ENCODE assay signal across 9 cellular contexts in genomic region chr7:130084037-130084875, GRCh38. TPM values are rescaled to one million over a fixed set of nuclear protein-coding genes. Genes with fewer than 3 reads are reported as not detected.
DNase-seq lines count a peak whose midpoint lies in the region; ATAC-seq, FAIRE-seq and TF ChIP-seq lines count a peak whose summit lies in the region.
"Had no signal": no experiment of that assay in that cellular context is flagged by ENCODE, and none has a peak within 500 bp of the region (broad histone marks: within the 10 kb centered on the region; RNA-seq: fewer than 3 reads in every experiment).

No MANE protein-coding gene starts in this region.

- POLR2A ChIA-PET in activated CD4-positive, alpha-beta T cell treated with anti-CD3 and anti-CD28 coated beads for 36 hours (lab: Charles Lee), result no interaction called here

- H3K4me1 Mint-ChIP-seq in activated CD4-positive, alpha-beta T cell treated with anti-CD3 and anti-CD28 coated beads for 36 hours, result peaks cover 21% of the 10 kb centered on the region

- H3K27me3 Mint-ChIP-seq in activated CD4-positive, alpha-beta T cell treated with anti-CD3 and anti-CD28 coated beads for 36 hours, result no peaks in the 10 kb centered on the region

- H3K4me3 ChIP-seq in heart left ventricle (no peak overlapping the region), foreskin fibroblast (ENCODE audit: low read depth in 1 of 2, low read length in 2 of 2) (no peak overlapping the region)

- H3K4me3 Mint-ChIP-seq in activated CD4-positive, alpha-beta T cell treated with anti-CD3 and anti-CD28 coated beads for 36 hours, result no peak overlapping the region

- H3K36me3 ChIP-seq in heart left ventricle, result peaks cover 0 to 15% (median 0%) of the 10 kb centered on the region in 9 donors

- CTCF ChIA-PET in activated CD4-positive, alpha-beta T cell treated with anti-CD3 and anti-CD28 coated beads for 36 hours (lab: Charles Lee), result interaction anchor here (0.6 to 1.8 kb wide), 6 partner anchors 11 to 96 kb away, joined by 3 to 4 read pairs (median 4); no protein-coding TSS in a partner anchor

- 91 to 92% (median 92%) methylated on average over 11 of the region's 11 CpGs for WGBS in heart left ventricle, 4 donors

- no peaks in the 10 kb centered on the region for H3K9me3 Mint-ChIP-seq in activated CD4-positive, alpha-beta T cell treated with anti-CD3 and anti-CD28 coated beads for 36 hours (ENCODE audit: low read depth)

- peaks cover 2% of the 10 kb centered on the region for H3K36me3 Mint-ChIP-seq in activated CD4-positive, alpha-beta T cell treated with anti-CD3 and anti-CD28 coated beads for 36 hours (ENCODE audit: low read depth)

- no peak overlapping the region for H3K27ac Mint-ChIP-seq in activated CD4-positive, alpha-beta T cell treated with anti-CD3 and anti-CD28 coated beads for 36 hours

- DNase-seq in heart left ventricle (no peak), Right ventricle myocardium superior (no peak), SK-MEL-5 (ENCODE audit: low read depth, low spot score) (peak; percentile 65), foreskin fibroblast (peak in 1 of 2 donors; percentile 24), urothelium cell line (ENCODE audit: low spot score) (peak; percentile 7), NCI-H2029 treated with DMSO at 0.1 percent for 48 hours (lab: John Stamatoyannopoulos, UW) (no peak)
- DNase-seq in stimulated activated CD4-positive, alpha-beta T cell treated with anti-CD3 and anti-CD28 coated beads, Interleukin-2, amount 100 ng/mL, for 24 hours, result no peak
- no peak for DNase-seq in activated CD4-positive, alpha-beta T cell treated with anti-CD3 and anti-CD28 coated beads for 36 hours
- DNase-seq: NCI-H748 treated with DMSO at 0.1 percent for 48 hours had no signal

- intact Hi-C loops in heart left ventricle (cut with DNase I), result no loop called here
- intact Hi-C loops in Right ventricle myocardium superior (cut with DNase I), result no loop called here
- intact Hi-C loops in activated CD4-positive, alpha-beta T cell treated with anti-CD3 and anti-CD28 coated beads for 36 hours (cut with DNase I, micrococcal nuclease), result no loop called here

- no peak overlapping the region for H3K27ac ChIP-seq in heart left ventricle

- ATAC-seq in heart left ventricle (no peak), Right ventricle myocardium superior (ENCODE audit: poor library complexity) (no peak)
- ATAC-seq in activated CD4-positive, alpha-beta T cell treated with anti-CD3 and anti-CD28 coated beads for 36 hours, result no peak

- FAIRE-seq in urothelium cell line (lab: Jason Lieb, UNC), result no peak

- H3K27me3 ChIP-seq in heart left ventricle, result no peaks in the 10 kb centered on the region

- TF ChIP-seq CTCF in heart left ventricle (IDR thresholded peaks at IDR 0.05) (peak in 11 of 12 donors; percentile 17 to 58 (median 42)), foreskin fibroblast (IDR thresholded peaks at IDR 0.05; ENCODE audit: low read depth, low read length) (peak; percentile 16)

- no peak for TF ChIP-seq POLR2A in heart left ventricle (IDR thresholded peaks at IDR 0.05)

- in situ Hi-C loops in SK-MEL-5 (cut with HindIII; ENCODE audit: low pct_unique_long_range_greater_than_20kb, low sequenced_read_pairs), result no loop called here

- H3K4me1 ChIP-seq in heart left ventricle, result peaks cover 0 to 18% (median 5%) of the 10 kb centered on the region in 12 donors

- no peaks in the 10 kb centered on the region for H3K9me3 ChIP-seq in heart left ventricle

RNA-seq across cellular contexts. Expression of gene KLHDC10, which starts 13.9 kb away (rescaled TPM):
- total RNA-seq in heart left ventricle (10 to 100 TPM; 17.2 to 32.6 (median 26.5) TPM), Right ventricle myocardium superior (24.1 TPM)
- polyA plus RNA-seq in heart left ventricle, result 10 to 100 TPM in 1 of 2 donors, 1 to 10 TPM in 1; 7.0 to 23.2 TPM
- 38.2 and 39.6 TPM in 2 replicates for total RNA-seq in SK-MEL-5 (2014; rRNA removed; shearing (Covaris generic))
- polyA plus RNA-seq in SK-MEL-5 (2015; cell fraction: cytosol; rRNA removed), result 18.0 and 23.7 TPM in 2 replicates
- 25.4 and 27.0 TPM in 2 replicates for polyA plus RNA-seq in SK-MEL-5 (2015; cell fraction: nucleus; rRNA removed)
- total RNA-seq in activated CD4-positive, alpha-beta T cell treated with anti-CD3 and anti-CD28 coated beads for 36 hours, result 10 to 100 TPM; 13.5 to 14.2 TPM

RNA-seq across cellular contexts. Expression of gene ZC3HC1, which starts 33.1 kb away (rescaled TPM):
- total RNA-seq in heart left ventricle (10 to 100 TPM; 13.6 to 28.1 (median 17.1) TPM), Right ventricle myocardium superior (15.7 TPM)
- polyA plus RNA-seq in heart left ventricle, result 10 to 100 TPM; 16.3 to 17.5 TPM
- 41.4 and 47.1 TPM in 2 replicates for total RNA-seq in SK-MEL-5 (2014; rRNA removed; shearing (Covaris generic))
- polyA plus RNA-seq in SK-MEL-5 (2015; cell fraction: cytosol; rRNA removed), result 32.7 and 36.5 TPM in 2 replicates
- 37.9 and 40.1 TPM in 2 replicates for polyA plus RNA-seq in SK-MEL-5 (2015; cell fraction: nucleus; rRNA removed)
- total RNA-seq in activated CD4-positive, alpha-beta T cell treated with anti-CD3 and anti-CD28 coated beads for 36 hours, result 10 to 100 TPM; 21.6 to 25.3 TPM

Comparison
In these comparisons a context has a peak if more than half of its experiments do, and no peak if none do; other contexts are left out.
1. DNase-seq: peak in SK-MEL-5 (single experiment) and urothelium cell line (single experiment); none in heart left ventricle (0 of 5), Right ventricle myocardium superior (single experiment), stimulated activated CD4-positive, alpha-beta T cell treated with anti-CD3 and anti-CD28 coated beads, Interleukin-2, amount 100 ng/mL, for 24 hours (0 of 2), activated CD4-positive, alpha-beta T cell treated with anti-CD3 and anti-CD28 coated beads for 36 hours (single experiment) and NCI-H2029 treated with DMSO at 0.1 percent for 48 hours (single experiment).